In the genomic region with DNA sequence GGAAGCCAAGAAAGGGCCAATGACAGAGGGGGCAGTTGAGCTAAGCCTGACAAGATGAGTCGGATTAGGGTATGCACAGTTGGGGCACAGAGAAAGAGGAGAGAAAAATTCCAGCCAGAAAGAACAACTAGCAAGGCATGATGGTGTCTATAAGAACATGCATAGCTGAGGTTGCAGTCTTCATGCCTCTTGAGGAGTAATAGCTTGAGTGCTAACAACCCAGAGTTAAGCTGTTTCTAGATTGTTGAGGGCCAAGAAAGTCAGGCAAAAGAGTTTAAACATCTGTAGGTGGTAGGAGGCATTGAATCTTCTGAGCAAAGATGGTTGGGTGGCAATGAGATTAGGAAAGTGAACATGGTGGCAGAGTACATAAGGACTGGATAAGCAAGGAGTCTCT, we compare ENCODE assay signal across 1 cellular context.
TF ChIP-seq lines count a peak whose summit lies in the region.

No MANE protein-coding gene starts in this region.

TF ChIP-seq in SK-N-SH, 30 proteins besides CTCF, POLR2A, EP300 and RAD21 (continued from another document):
- TF ChIP-seq, protein P1, sequence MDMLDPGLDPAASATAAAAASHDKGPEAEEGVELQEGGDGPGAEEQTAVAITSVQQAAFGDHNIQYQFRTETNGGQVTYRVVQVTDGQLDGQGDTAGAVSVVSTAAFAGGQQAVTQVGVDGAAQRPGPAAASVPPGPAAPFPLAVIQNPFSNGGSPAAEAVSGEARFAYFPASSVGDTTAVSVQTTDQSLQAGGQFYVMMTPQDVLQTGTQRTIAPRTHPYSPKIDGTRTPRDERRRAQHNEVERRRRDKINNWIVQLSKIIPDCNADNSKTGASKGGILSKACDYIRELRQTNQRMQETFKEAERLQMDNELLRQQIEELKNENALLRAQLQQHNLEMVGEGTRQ (IDR thresholded peaks at IDR 0.05; ENCODE audit: borderline replicate concordance, low read depth, low read length): no peak
- TF ChIP-seq, protein P2, sequence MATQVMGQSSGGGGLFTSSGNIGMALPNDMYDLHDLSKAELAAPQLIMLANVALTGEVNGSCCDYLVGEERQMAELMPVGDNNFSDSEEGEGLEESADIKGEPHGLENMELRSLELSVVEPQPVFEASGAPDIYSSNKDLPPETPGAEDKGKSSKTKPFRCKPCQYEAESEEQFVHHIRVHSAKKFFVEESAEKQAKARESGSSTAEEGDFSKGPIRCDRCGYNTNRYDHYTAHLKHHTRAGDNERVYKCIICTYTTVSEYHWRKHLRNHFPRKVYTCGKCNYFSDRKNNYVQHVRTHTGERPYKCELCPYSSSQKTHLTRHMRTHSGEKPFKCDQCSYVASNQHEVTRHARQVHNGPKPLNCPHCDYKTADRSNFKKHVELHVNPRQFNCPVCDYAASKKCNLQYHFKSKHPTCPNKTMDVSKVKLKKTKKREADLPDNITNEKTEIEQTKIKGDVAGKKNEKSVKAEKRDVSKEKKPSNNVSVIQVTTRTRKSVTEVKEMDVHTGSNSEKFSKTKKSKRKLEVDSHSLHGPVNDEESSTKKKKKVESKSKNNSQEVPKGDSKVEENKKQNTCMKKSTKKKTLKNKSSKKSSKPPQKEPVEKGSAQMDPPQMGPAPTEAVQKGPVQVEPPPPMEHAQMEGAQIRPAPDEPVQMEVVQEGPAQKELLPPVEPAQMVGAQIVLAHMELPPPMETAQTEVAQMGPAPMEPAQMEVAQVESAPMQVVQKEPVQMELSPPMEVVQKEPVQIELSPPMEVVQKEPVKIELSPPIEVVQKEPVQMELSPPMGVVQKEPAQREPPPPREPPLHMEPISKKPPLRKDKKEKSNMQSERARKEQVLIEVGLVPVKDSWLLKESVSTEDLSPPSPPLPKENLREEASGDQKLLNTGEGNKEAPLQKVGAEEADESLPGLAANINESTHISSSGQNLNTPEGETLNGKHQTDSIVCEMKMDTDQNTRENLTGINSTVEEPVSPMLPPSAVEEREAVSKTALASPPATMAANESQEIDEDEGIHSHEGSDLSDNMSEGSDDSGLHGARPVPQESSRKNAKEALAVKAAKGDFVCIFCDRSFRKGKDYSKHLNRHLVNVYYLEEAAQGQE (IDR thresholded peaks at IDR 0.05; ENCODE audit: low read depth, low read length): no peak
- TF ChIP-seq TEAD4 (IDR thresholded peaks at IDR 0.05; ENCODE audit: borderline replicate concordance, insufficient read depth) (no peak), TAF1 (IDR thresholded peaks at IDR 0.05; ENCODE audit: borderline replicate concordance, low read depth, low read length) (no peak), FOXJ3 (CRISPR knock-in tag; IDR thresholded peaks at IDR 0.05) (no peak), EZH2phosphoT487 (IDR thresholded peaks at IDR 0.05; ENCODE audit: borderline replicate concordance, low read depth) (no peak), SIN3A (IDR thresholded peaks at IDR 0.05; ENCODE audit: borderline replicate concordance, low read depth, low read length) (no peak), GATA2 (CRISPR knock-in tag; IDR thresholded peaks at IDR 0.05) (no peak), RCOR1 (IDR thresholded peaks at IDR 0.05; ENCODE audit: low read length) (no peak), RFX5 (IDR thresholded peaks at IDR 0.05; ENCODE audit: low read length) (no peak), YY1 (IDR thresholded peaks at IDR 0.05; ENCODE audit: low read depth) (no peak)
- TF ChIP-seq, protein P3, sequence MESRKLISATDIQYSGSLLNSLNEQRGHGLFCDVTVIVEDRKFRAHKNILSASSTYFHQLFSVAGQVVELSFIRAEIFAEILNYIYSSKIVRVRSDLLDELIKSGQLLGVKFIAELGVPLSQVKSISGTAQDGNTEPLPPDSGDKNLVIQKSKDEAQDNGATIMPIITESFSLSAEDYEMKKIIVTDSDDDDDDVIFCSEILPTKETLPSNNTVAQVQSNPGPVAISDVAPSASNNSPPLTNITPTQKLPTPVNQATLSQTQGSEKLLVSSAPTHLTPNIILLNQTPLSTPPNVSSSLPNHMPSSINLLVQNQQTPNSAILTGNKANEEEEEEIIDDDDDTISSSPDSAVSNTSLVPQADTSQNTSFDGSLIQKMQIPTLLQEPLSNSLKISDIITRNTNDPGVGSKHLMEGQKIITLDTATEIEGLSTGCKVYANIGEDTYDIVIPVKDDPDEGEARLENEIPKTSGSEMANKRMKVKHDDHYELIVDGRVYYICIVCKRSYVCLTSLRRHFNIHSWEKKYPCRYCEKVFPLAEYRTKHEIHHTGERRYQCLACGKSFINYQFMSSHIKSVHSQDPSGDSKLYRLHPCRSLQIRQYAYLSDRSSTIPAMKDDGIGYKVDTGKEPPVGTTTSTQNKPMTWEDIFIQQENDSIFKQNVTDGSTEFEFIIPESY (IDR thresholded peaks at IDR 0.05; ENCODE audit: borderline replicate concordance, low read depth): no peak
TF ChIP-seq in SK-N-SH: peak in this region for 0.
